In the genomic region with DNA sequence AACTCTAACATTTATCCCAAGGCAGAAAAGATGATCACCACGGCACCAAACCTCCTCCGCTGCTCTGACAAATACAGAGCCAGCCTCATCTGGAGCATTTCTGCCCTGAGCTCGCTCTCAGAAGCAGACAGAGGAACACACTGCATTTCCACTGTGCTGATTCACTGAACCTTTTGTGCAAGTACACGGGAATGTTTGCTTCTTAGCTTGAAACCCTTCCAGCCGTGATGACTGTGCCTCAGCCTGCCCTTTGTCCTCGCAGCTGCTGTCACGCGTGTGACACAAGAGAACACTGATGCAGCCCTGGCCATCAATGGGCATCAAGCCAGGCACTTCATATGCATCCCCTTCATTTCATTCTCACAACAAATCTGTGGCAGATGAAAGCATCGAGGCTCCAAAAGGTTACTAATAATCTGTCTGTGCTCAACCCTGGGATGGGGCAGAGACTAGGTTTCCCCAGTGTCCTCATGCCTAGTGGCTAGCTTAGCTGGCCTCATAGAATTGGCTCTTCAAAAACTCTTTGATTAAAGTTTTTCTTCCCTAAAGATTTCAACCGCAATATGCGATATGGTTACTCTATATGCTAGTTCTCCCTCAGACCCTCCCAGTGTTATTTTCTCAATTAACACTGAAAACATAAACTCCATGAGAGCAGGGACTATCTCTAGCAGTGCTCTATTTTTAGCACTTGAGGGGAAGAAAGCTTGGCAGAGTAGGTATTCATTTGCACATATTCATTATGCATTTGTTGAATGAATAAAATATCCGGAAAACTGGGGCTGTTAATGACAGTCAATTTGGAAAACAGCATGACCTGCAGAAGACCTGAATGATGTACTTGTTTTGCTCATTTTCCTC, we compare ENCODE assay signal across 9 cellular contexts. TPM values are rescaled to one million over a fixed set of nuclear protein-coding genes. Genes with fewer than 3 reads are reported as not detected.
DNase-seq lines count a peak whose midpoint lies in the region; ATAC-seq, FAIRE-seq and TF ChIP-seq lines count a peak whose summit lies in the region.
"Had no signal": no experiment of that assay in that cellular context is flagged by ENCODE, and none has a peak within 500 bp of the region (broad histone marks: within the 10 kb centered on the region; RNA-seq: fewer than 3 reads in every experiment).

No MANE protein-coding gene starts in this region.

- BruUV-seq in HepG2 (replicated peaks; lab: Mats Ljungman, UMichigan): no TSS peak

- H3K9me3 ChIP-seq in HepG2 (ENCODE audit: low read length): no peaks in the 10 kb centered on the region
- H3K9me3 ChIP-seq: uterus had no signal

- H2AFZ ChIP-seq in HepG2 (ENCODE audit: low read length): no peak overlapping the region

- TF ChIP-seq CTCF in HepG2 (CRISPR knock-in tag; IDR thresholded peaks at IDR 0.05): no peak
- TF ChIP-seq CTCF in type B pancreatic cell (conservative IDR thresholded peaks at IDR 0.05): no peak

- intact Hi-C loops in HepG2 (cut with micrococcal nuclease; ENCODE audit: unreplicated experiment): no loop called here
- intact Hi-C loops in activated CD4-positive, alpha-beta T cell treated with anti-CD3 and anti-CD28 coated beads for 36 hours (cut with DNase I, micrococcal nuclease): no loop called here

- WGBS in HepG2 (ENCODE audit: low lambda C conversion rate): 39% methylated on average over 8 of the region's 12 CpGs

- no peak overlapping the region for H3K27ac Mint-ChIP-seq in type B pancreatic cell
- no peak overlapping the region for H3K27ac Mint-ChIP-seq in activated CD4-positive, alpha-beta T cell treated with anti-CD3 and anti-CD28 coated beads for 36 hours

- peaks cover 67% of the 10 kb centered on the region for H3K4me1 ChIP-seq in HepG2 (ENCODE audit: insufficient read depth, low read length)
- H3K4me1 ChIP-seq: uterus had no signal

- H3K36me3 Mint-ChIP-seq in type B pancreatic cell: no peaks in the 10 kb centered on the region
- no peaks in the 10 kb centered on the region for H3K36me3 Mint-ChIP-seq in activated CD4-positive, alpha-beta T cell treated with anti-CD3 and anti-CD28 coated beads for 36 hours (ENCODE audit: low read depth)

- CTCF ChIA-PET in HepG2 (lab: Yijun Ruan, JAX; ENCODE audit: low intra/inter-chr PET ratio, low total read pairs): no interaction called here
- CTCF ChIA-PET in activated CD4-positive, alpha-beta T cell treated with anti-CD3 and anti-CD28 coated beads for 36 hours (lab: Charles Lee): interaction anchor here (0.8 to 1.1 kb wide), 2 partner anchors 16 to 55 kb away, joined by 3 read pairs; no protein-coding TSS in a partner anchor

- DNase-seq in AG20443 (ENCODE audit: low spot score): peak; percentile 89
- DNase-seq in NCI-H1694 treated with DMSO at 0.1 percent for 48 hours (lab: John Stamatoyannopoulos, UW): peak; percentile 52
- DNase-seq in cerebellar cortex (ENCODE audit: low spot score): peak; percentile 67
- peak; percentile 84 for DNase-seq in HepG2 (ENCODE audit: low spot score)
- DNase-seq in type B pancreatic cell (ENCODE audit: extremely low spot score, unreplicated experiment): no peak
- DNase-seq in NOMO-1 (lab: John Stamatoyannopoulos, UW; ENCODE audit: unreplicated experiment in 2 of 2): no peak
- no peak for DNase-seq in activated CD4-positive, alpha-beta T cell treated with anti-CD3 and anti-CD28 coated beads for 36 hours

- no peaks in the 10 kb centered on the region for H3K9me3 Mint-ChIP-seq in type B pancreatic cell
- H3K9me3 Mint-ChIP-seq in activated CD4-positive, alpha-beta T cell treated with anti-CD3 and anti-CD28 coated beads for 36 hours (ENCODE audit: low read depth): no peaks in the 10 kb centered on the region

- peak; percentile 80 for FAIRE-seq in HepG2 (lab: Jason Lieb, UNC)

- in situ Hi-C loops in HepG2 (cut with HindIII; ENCODE audit: extremely low pct_ligation_motif_present, low pct_unique_long_range_greater_than_20kb): no loop called here

- POLR2A ChIA-PET in HepG2 (lab: Yijun Ruan, JAX): interaction anchor here (1.4 to 1.5 kb wide), 2 partner anchors 24 to 46 kb away, joined by 3 read pairs; no protein-coding TSS in a partner anchor
- POLR2A ChIA-PET in activated CD4-positive, alpha-beta T cell treated with anti-CD3 and anti-CD28 coated beads for 36 hours (lab: Charles Lee): no interaction called here

- H3K27me3 ChIP-seq in HepG2 (ENCODE audit: control insufficient read depth in 1 of 2, insufficient read depth in 2 of 2, low read length in 2 of 2): no peaks in the 10 kb centered on the region
- H3K27me3 ChIP-seq: uterus had no signal

- peaks cover 6% of the 10 kb centered on the region for H3K27me3 Mint-ChIP-seq in type B pancreatic cell
- peaks cover 51% of the 10 kb centered on the region for H3K27me3 Mint-ChIP-seq in activated CD4-positive, alpha-beta T cell treated with anti-CD3 and anti-CD28 coated beads for 36 hours

- no peak for TF ChIP-seq RAD21 in HepG2 (CRISPR knock-in tag; IDR thresholded peaks at IDR 0.05)

- H3K27ac ChIP-seq in HepG2 (ENCODE audit: extremely low read length, insufficient read depth, low read length): peak overlapping the region; percentile 54
- H3K27ac ChIP-seq: uterus had no signal

- H3K4me3 Mint-ChIP-seq in type B pancreatic cell: peak overlapping the region; percentile 29
- H3K4me3 Mint-ChIP-seq in activated CD4-positive, alpha-beta T cell treated with anti-CD3 and anti-CD28 coated beads for 36 hours: no peak overlapping the region

- H4K20me1 ChIP-seq in HepG2 (ENCODE audit: insufficient read depth, low read length): peaks cover 27% of the 10 kb centered on the region

- peaks cover 21% of the 10 kb centered on the region for H3K4me1 Mint-ChIP-seq in type B pancreatic cell (ENCODE audit: unreplicated experiment)
- no peaks in the 10 kb centered on the region for H3K4me1 Mint-ChIP-seq in activated CD4-positive, alpha-beta T cell treated with anti-CD3 and anti-CD28 coated beads for 36 hours

- TF ChIP-seq EP300 in HepG2 (IDR thresholded peaks at IDR 0.05; ENCODE audit: low read depth in 2 of 2, low read length in 2 of 2) (peak; percentile 50 to 63; a peak in 2 of 4 replicates), HepG2 (CRISPR knock-in tag; IDR thresholded peaks at IDR 0.05; ENCODE audit: borderline replicate concordance) (peak; percentile 67)

- TF ChIP-seq POLR2A in HepG2 (IDR thresholded peaks at IDR 0.05; ENCODE audit: insufficient read depth in 1 of 2, low read depth in 2 of 2, low read length in 2 of 2): peak in 1 of 2 experiments; percentile 58; a peak in 2 of 4 replicates

- ATAC-seq in HepG2 (peak; percentile 96), GM18520 (IDR thresholded peaks at IDR 0.05; ENCODE audit: unreplicated experiment) (no peak)
- no peak for ATAC-seq in activated CD4-positive, alpha-beta T cell treated with anti-CD3 and anti-CD28 coated beads for 36 hours

- peak overlapping the region; percentile 60 for H3K4me2 ChIP-seq in HepG2 (ENCODE audit: low read depth, low read length)

- H3K9ac ChIP-seq in HepG2 (ENCODE audit: insufficient read depth, low read depth, low read length): peak overlapping the region; percentile 21; the same call in 1 of the 2 replicates

- peaks cover 95% of the 10 kb centered on the region for H3K79me2 ChIP-seq in HepG2 (ENCODE audit: insufficient read depth, low read length)

- H3K4me3 ChIP-seq in HepG2 (replicated peaks in 1 of 3; ENCODE audit: insufficient read depth in 1 of 3, low read depth in 2 of 3, low read length in 3 of 3): peak overlapping the region in 2 of 3 experiments; percentile 11 to 32; a peak in 3 of 6 replicates
- H3K4me3 ChIP-seq: uterus had no signal

- H3K36me3 ChIP-seq in HepG2 (replicated peaks in 1 of 2; ENCODE audit: control insufficient read depth in 1 of 2, insufficient read depth in 2 of 2, low read length in 2 of 2): no peaks in the 10 kb centered on the region
- H3K36me3 ChIP-seq: uterus had no signal

RNA-seq across cellular contexts. Expression of gene CDC14B, which starts 7.3 kb away (rescaled TPM):
- total RNA-seq in HepG2 (2016; rRNA removed; fragmentation: Illumina TruSeq; extraction: Trizol) (33.3 and 37.7 TPM in 2 replicates), type B pancreatic cell (ENCODE audit: low replicate concordance) (24.8 and 25.5 TPM in 2 replicates)
- 115 and 135 TPM in 2 replicates for total RNA-seq in HepG2 (2016; cell fraction: cytosol; rRNA removed; fragmentation: Illumina TruSeq; extraction: Trizol; ENCODE audit: low read depth)
- 32.0 TPM in 2 replicates for total RNA-seq in HepG2 (2016; cell fraction: insoluble cytoplasmic fraction; rRNA removed; fragmentation: Illumina TruSeq; extraction: Trizol)
- total RNA-seq in HepG2 (2016; cell fraction: membrane; rRNA removed; fragmentation: Illumina TruSeq; extraction: Trizol): 92.9 and 108 TPM in 2 replicates
- total RNA-seq in HepG2 (2016; cell fraction: nucleus; rRNA removed; fragmentation: Illumina TruSeq; extraction: Trizol): 28.9 and 39.6 TPM in 2 replicates
- 18.2 and 25.8 TPM in 2 replicates for polyA plus RNA-seq in HepG2 (2011; rRNA removed)
- 17.4 and 18.7 TPM in 2 replicates for polyA plus RNA-seq in HepG2 (2011; cell fraction: cytosol; rRNA removed)
- 25.0 and 28.4 TPM in 2 replicates for polyA plus RNA-seq in HepG2 (2011; cell fraction: nucleus; rRNA removed)
- polyA plus RNA-seq in HepG2 (2012): 29.7 and 39.7 TPM in 2 replicates
- polyA plus RNA-seq in HepG2 (2016; cell fraction: cytosol; fragmentation: Illumina TruSeq; extraction: Trizol; ENCODE audit: low read depth): 4.4 and 5.1 TPM in 2 replicates
- 24.1 and 26.7 TPM in 2 replicates for polyA plus RNA-seq in HepG2 (2016; cell fraction: insoluble cytoplasmic fraction; fragmentation: Illumina TruSeq; extraction: Trizol; ENCODE audit: low read depth)
- polyA plus RNA-seq in HepG2 (2016; cell fraction: membrane; fragmentation: Illumina TruSeq; extraction: Trizol; ENCODE audit: low read depth): 12.9 and 13.7 TPM in 2 replicates
- polyA plus RNA-seq in HepG2 (2016; cell fraction: nucleus; fragmentation: Illumina TruSeq; extraction: Trizol; ENCODE audit: insufficient read depth, low read depth): 32.8 and 35.5 TPM in 2 replicates
- 15.3 and 46.1 TPM in 2 replicates for polyA minus RNA-seq in HepG2 (2011; rRNA and poly(A)+ RNA removed; ENCODE audit: low replicate concordance)
- 36.8 and 41.4 TPM in 2 replicates for polyA minus RNA-seq in HepG2 (2011; cell fraction: cytosol; rRNA and poly(A)+ RNA removed)
- polyA minus RNA-seq in HepG2 (2011; cell fraction: nucleus; rRNA and poly(A)+ RNA removed): 47.4 and 54.7 TPM in 2 replicates
- total RNA-seq in activated CD4-positive, alpha-beta T cell treated with anti-CD3 and anti-CD28 coated beads for 36 hours: 1 to 10 TPM; 1.1 to 1.5 TPM

RNA-seq across cellular contexts. Expression of gene PRXL2C, which starts 42.8 kb away (rescaled TPM):
- total RNA-seq in HepG2 (2016; rRNA removed; fragmentation: Illumina TruSeq; extraction: Trizol) (11.7 and 13.2 TPM in 2 replicates), type B pancreatic cell (ENCODE audit: low replicate concordance) (5.6 and 7.5 TPM in 2 replicates)
- total RNA-seq in HepG2 (2016; cell fraction: cytosol; rRNA removed; fragmentation: Illumina TruSeq; extraction: Trizol; ENCODE audit: low read depth): 15.9 and 16.8 TPM in 2 replicates
- 10.6 and 12.1 TPM in 2 replicates for total RNA-seq in HepG2 (2016; cell fraction: insoluble cytoplasmic fraction; rRNA removed; fragmentation: Illumina TruSeq; extraction: Trizol)
- total RNA-seq in HepG2 (2016; cell fraction: membrane; rRNA removed; fragmentation: Illumina TruSeq; extraction: Trizol): 24.0 and 25.3 TPM in 2 replicates
- 6.0 and 7.6 TPM in 2 replicates for total RNA-seq in HepG2 (2016; cell fraction: nucleus; rRNA removed; fragmentation: Illumina TruSeq; extraction: Trizol)
- polyA plus RNA-seq in HepG2 (2011; rRNA removed): 8.6 and 11.0 TPM in 2 replicates
- polyA plus RNA-seq in HepG2 (2011; cell fraction: cytosol; rRNA removed): 5.9 and 7.2 TPM in 2 replicates
- 2.4 TPM in 2 replicates for polyA plus RNA-seq in HepG2 (2011; cell fraction: nucleus; rRNA removed)
- polyA plus RNA-seq in HepG2 (2012): 8.8 TPM in 2 replicates
- 20.7 and 22.7 TPM in 2 replicates for polyA plus RNA-seq in HepG2 (2016; cell fraction: cytosol; fragmentation: Illumina TruSeq; extraction: Trizol; ENCODE audit: low read depth)
- 11.9 and 12.8 TPM in 2 replicates for polyA plus RNA-seq in HepG2 (2016; cell fraction: insoluble cytoplasmic fraction; fragmentation: Illumina TruSeq; extraction: Trizol; ENCODE audit: low read depth)
- polyA plus RNA-seq in HepG2 (2016; cell fraction: membrane; fragmentation: Illumina TruSeq; extraction: Trizol; ENCODE audit: low read depth): 23.2 and 23.8 TPM in 2 replicates
- 9.7 and 12.0 TPM in 2 replicates for polyA plus RNA-seq in HepG2 (2016; cell fraction: nucleus; fragmentation: Illumina TruSeq; extraction: Trizol; ENCODE audit: insufficient read depth, low read depth)
- 4.7 and 8.0 TPM in 2 replicates for polyA minus RNA-seq in HepG2 (2011; rRNA and poly(A)+ RNA removed; ENCODE audit: low replicate concordance)
- 6.9 and 8.5 TPM in 2 replicates for polyA minus RNA-seq in HepG2 (2011; cell fraction: cytosol; rRNA and poly(A)+ RNA removed)
- 3.1 and 3.7 TPM in 2 replicates for polyA minus RNA-seq in HepG2 (2011; cell fraction: nucleus; rRNA and poly(A)+ RNA removed)
- total RNA-seq in activated CD4-positive, alpha-beta T cell treated with anti-CD3 and anti-CD28 coated beads for 36 hours: 1 to 10 TPM; 5.5 to 7.5 TPM

Comparison
In these comparisons a context has a peak if more than half of its experiments do, and no peak if none do; other contexts are left out.
1. DNase-seq: peak in AG20443 (single experiment), NCI-H1694 treated with DMSO at 0.1 percent for 48 hours (single experiment), cerebellar cortex (single experiment) and HepG2 (single experiment); none in type B pancreatic cell (single experiment), NOMO-1 (0 of 2) and activated CD4-positive, alpha-beta T cell treated with anti-CD3 and anti-CD28 coated beads for 36 hours (single experiment).
2. RNA of gene CDC14B, which starts 7.3 kb away (total RNA-seq): 28.9 to 135 TPM in HepG2 and 24.8 to 25.5 TPM in type B pancreatic cell; 1.1 to 1.5 TPM in activated CD4-positive, alpha-beta T cell treated with anti-CD3 and anti-CD28 coated beads for 36 hours; every median in the first group is over 10 times any median in the second.